ENCODE assay signal across 8 cellular contexts in the genomic region with DNA sequence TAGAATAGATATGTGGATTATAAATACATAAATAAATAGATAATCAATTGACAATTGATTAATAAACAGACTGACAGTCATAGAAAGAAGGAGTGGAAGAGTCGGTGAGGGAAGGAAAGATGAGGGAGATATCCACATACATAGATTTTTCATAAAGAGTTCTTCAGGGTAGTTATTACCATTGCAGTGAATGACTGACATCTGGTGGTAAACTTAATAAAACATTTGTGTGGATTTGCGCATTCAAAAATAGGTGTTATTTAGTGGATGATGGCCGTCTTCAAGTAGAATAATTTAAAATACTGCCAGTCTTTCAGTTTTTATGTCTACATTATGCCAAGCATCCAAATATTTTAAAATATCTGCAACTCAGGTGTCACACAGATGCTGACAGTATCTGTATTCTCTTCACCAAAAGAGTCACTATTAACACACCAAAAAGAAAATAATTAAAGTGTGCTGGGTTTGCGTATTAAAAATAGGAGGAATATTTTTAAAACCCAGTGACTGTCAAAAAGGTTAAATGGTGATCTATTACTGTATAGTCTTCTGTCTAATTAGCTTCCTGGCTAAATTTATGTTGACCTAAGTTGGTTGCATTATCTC.
DNase-seq lines count a peak whose midpoint lies in the region; ATAC-seq and TF ChIP-seq lines count a peak whose summit lies in the region.

No MANE protein-coding gene starts in this region.

- H3K36me3 ChIP-seq in left lung = no peaks in the 10 kb centered on the region
- H3K36me3 ChIP-seq in effector memory CD4-positive, alpha-beta T cell (ENCODE audit: control insufficient read depth, insufficient read depth, low read length) = no peaks in the 10 kb centered on the region

- H3K9me3 ChIP-seq in left lung = no peaks in the 10 kb centered on the region
- H3K9me3 ChIP-seq in effector memory CD4-positive, alpha-beta T cell (ENCODE audit: control insufficient read depth, low read length) = no peaks in the 10 kb centered on the region

- H3K27me3 ChIP-seq in left lung = no peaks in the 10 kb centered on the region
- no peaks in the 10 kb centered on the region for H3K27me3 ChIP-seq in effector memory CD4-positive, alpha-beta T cell (replicated peaks; ENCODE audit: control insufficient read depth, insufficient read depth, low read length, poor library complexity, severe bottlenecking)

- H3K4me1 ChIP-seq in left lung = no peaks in the 10 kb centered on the region
- no peaks in the 10 kb centered on the region for H3K4me1 ChIP-seq in effector memory CD4-positive, alpha-beta T cell (ENCODE audit: control insufficient read depth, insufficient read depth, low read length, poor library complexity, severe bottlenecking)

- ATAC-seq in left lung (peak; percentile 59), GM21825 (IDR thresholded peaks at IDR 0.05; ENCODE audit: unreplicated experiment) (no peak), HG02678 (IDR thresholded peaks at IDR 0.05; ENCODE audit: unreplicated experiment) (no peak)

- DNase-seq in NCI-H524 (lab: John Stamatoyannopoulos, UW) (peak; percentile 13 to 66), NCI-H524 treated with DMSO at 0.1 percent for 48 hours (lab: John Stamatoyannopoulos, UW) (no peak), NCI-H2029 (lab: John Stamatoyannopoulos, UW) (peak; percentile 34), astrocyte of the cerebellum (ENCODE audit: low read depth) (peak; percentile 34), left lung (no peak)
- DNase-seq in effector memory CD4-positive, alpha-beta T cell = no peak

- TF ChIP-seq CTCF in astrocyte of the cerebellum (IDR thresholded peaks at IDR 0.05; ENCODE audit: low read depth, low read length, missing control alignments) (no peak), left lung (IDR thresholded peaks at IDR 0.05) (peak; percentile 17 to 53)

- in situ Hi-C loops in astrocyte of the cerebellum (cut with HindIII; ENCODE audit: low sequenced_read_pairs) = no loop called here

- no peak overlapping the region for H3K27ac ChIP-seq in left lung
- H3K27ac ChIP-seq in effector memory CD4-positive, alpha-beta T cell (ENCODE audit: insufficient read depth, low read length, poor library complexity, severe bottlenecking) = no peak overlapping the region

- intact Hi-C loops in left lung (cut with DNase I) = no loop called here

- H3K4me3 ChIP-seq in astrocyte of the cerebellum (ENCODE audit: low read depth, low read length) = no peak overlapping the region
- no peak overlapping the region for H3K4me3 ChIP-seq in left lung
- H3K4me3 ChIP-seq in effector memory CD4-positive, alpha-beta T cell (ENCODE audit: insufficient read depth, low read depth, low read length, poor library complexity, severe bottlenecking) = no peak overlapping the region

Comparison
In these comparisons a context has a peak if more than half of its experiments do, and no peak if none do; other contexts are left out.
1. DNase-seq: peak in NCI-H524 (2 of 2), NCI-H2029 (single experiment) and astrocyte of the cerebellum (single experiment); none in NCI-H524 treated with DMSO at 0.1 percent for 48 hours (single experiment), left lung (0 of 2) and effector memory CD4-positive, alpha-beta T cell (0 of 3).